8 cellular contexts compared by ENCODE assay signal in genomic region chr7:6938284-6938683, GRCh38.
A peak's percentile ranks its signal among the peaks of the same experiment; 100 is the strongest.
DNase-seq lines count a peak whose midpoint lies in the region; ATAC-seq and TF ChIP-seq lines count a peak whose summit lies in the region.
"Not testable (repeated sequence)": the region's sequence is repeated elsewhere in the genome, so short reads cannot be mapped to it uniquely, and the experiment has no call there.

No MANE protein-coding gene starts in this region.

- DNase-seq in CD14-positive monocyte (ENCODE audit: low spot score); GM13976 (ENCODE audit: low spot score); lower lobe of right lung: not testable (repeated sequence)
- DNase-seq in NCI-H146 (lab: John Stamatoyannopoulos, UW) (peak; percentile 3), erythroblast (lab: John Stamatoyannopoulos, UW) (peak; percentile 6 to 32)
- DNase-seq in activated naive CD8-positive, alpha-beta T cell treated with anti-CD3 and anti-CD28 coated beads, Interleukin-2, amount 10 ng/mL, durations not matched to agents 7 days and 5 days: peak; percentile 45
- peak; percentile 8 for DNase-seq in stimulated activated naive CD8-positive, alpha-beta T cell treated with anti-CD3 and anti-CD28 coated beads, Interleukin-15, Interleukin-2, amounts not matched to agents 100 U/mL and 50 U/mL, for 24 hours

- H3K27ac Mint-ChIP-seq in CD14-positive monocyte; activated naive CD8-positive, alpha-beta T cell treated with anti-CD3 and anti-CD28 coated beads, Interleukin-2, amount 10 ng/mL, durations not matched to agents 7 days and 5 days: not testable (repeated sequence)

- H3K9me2 ChIP-seq in SU-DHL-6 (replicated peaks; ENCODE audit: insufficient read depth, low read length): not testable (repeated sequence)

- H3F3A ChIP-seq in SU-DHL-6 (ENCODE audit: insufficient read depth): not testable (repeated sequence)

- H3K4me1 Mint-ChIP-seq in CD14-positive monocyte; activated naive CD8-positive, alpha-beta T cell treated with anti-CD3 and anti-CD28 coated beads, Interleukin-2, amount 10 ng/mL, durations not matched to agents 7 days and 5 days: not testable (repeated sequence)

- H3K9me3 Mint-ChIP-seq in CD14-positive monocyte; activated naive CD8-positive, alpha-beta T cell treated with anti-CD3 and anti-CD28 coated beads, Interleukin-2, amount 10 ng/mL, durations not matched to agents 7 days and 5 days: not testable (repeated sequence)

- not testable (repeated sequence) for ATAC-seq in activated naive CD8-positive, alpha-beta T cell treated with anti-CD3 and anti-CD28 coated beads, Interleukin-2, amount 10 ng/mL, durations not matched to agents 7 days and 5 days (ENCODE audit: low read depth); lower lobe of right lung; stimulated activated naive CD8-positive, alpha-beta T cell treated with anti-CD3 and anti-CD28 coated beads, Interleukin-15, Interleukin-2, amounts not matched to agents 100 U/mL and 50 U/mL, for 24 hours

- not testable (repeated sequence) for H3K36me3 Mint-ChIP-seq in CD14-positive monocyte; activated naive CD8-positive, alpha-beta T cell treated with anti-CD3 and anti-CD28 coated beads, Interleukin-2, amount 10 ng/mL, durations not matched to agents 7 days and 5 days

- H3K27me3 ChIP-seq in SU-DHL-6 (ENCODE audit: low read length); lower lobe of right lung (ENCODE audit: low read depth): not testable (repeated sequence)

- not testable (repeated sequence) for H3K9ac ChIP-seq in SU-DHL-6 (ENCODE audit: low read length)

- not testable (repeated sequence) for H3K36me3 ChIP-seq in SU-DHL-6 (ENCODE audit: low read length); lower lobe of right lung

- not testable (repeated sequence) for TF ChIP-seq POLR2A in erythroblast (IDR thresholded peaks at IDR 0.05; ENCODE audit: low read length)

- not testable (repeated sequence) for H4K20me1 ChIP-seq in SU-DHL-6 (ENCODE audit: low read depth, low read length)

- POLR2A ChIA-PET in activated naive CD8-positive, alpha-beta T cell treated with anti-CD3 and anti-CD28 coated beads, Interleukin-2, amount 10 ng/mL, durations not matched to agents 7 days and 5 days (lab: Charles Lee): not testable (repeated sequence)

- H3K4me3 ChIP-seq in SU-DHL-6 (ENCODE audit: insufficient read depth, low read length, poor library complexity, severe bottlenecking); lower lobe of right lung: not testable (repeated sequence)

- TF ChIP-seq CTCF in CD14-positive monocyte (IDR thresholded peaks at IDR 0.05): peak; percentile 42
- peak; percentile 34 for TF ChIP-seq CTCF in GM13976 (IDR thresholded peaks at IDR 0.05; ENCODE audit: borderline replicate concordance, control extremely low read depth, extremely low read depth, insufficient read depth, missing control alignments)
- TF ChIP-seq CTCF in SU-DHL-6 (IDR thresholded peaks at IDR 0.05; ENCODE audit: insufficient read depth, low read length, poor library complexity, severe bottlenecking): peak; percentile 29
- TF ChIP-seq CTCF in lower lobe of right lung (IDR thresholded peaks at IDR 0.05): peak; percentile 54

- not testable (repeated sequence) for H3K27me3 Mint-ChIP-seq in CD14-positive monocyte (ENCODE audit: low read depth in 3 of 3); activated naive CD8-positive, alpha-beta T cell treated with anti-CD3 and anti-CD28 coated beads, Interleukin-2, amount 10 ng/mL, durations not matched to agents 7 days and 5 days

- H3K4me3 Mint-ChIP-seq in CD14-positive monocyte; activated naive CD8-positive, alpha-beta T cell treated with anti-CD3 and anti-CD28 coated beads, Interleukin-2, amount 10 ng/mL, durations not matched to agents 7 days and 5 days: not testable (repeated sequence)

- H3K4me2 ChIP-seq in SU-DHL-6 (ENCODE audit: low read depth, low read length, poor library complexity, severe bottlenecking): not testable (repeated sequence)

- intact Hi-C loops in CD14-positive monocyte (cut with micrococcal nuclease); lower lobe of right lung (cut with DNase I): not testable (repeated sequence)

- not testable (repeated sequence) for H3K4me1 ChIP-seq in lower lobe of right lung

- in situ Hi-C loops in GM13976 (cut with MboI; ENCODE audit: low sequenced_read_pairs, unreplicated experiment): not testable (repeated sequence)

- H3K27ac ChIP-seq in SU-DHL-6 (ENCODE audit: low read depth, low read length); lower lobe of right lung: not testable (repeated sequence)

- not testable (repeated sequence) for H3K79me2 ChIP-seq in SU-DHL-6 (ENCODE audit: insufficient read depth, low read length)

- not testable (repeated sequence) for H2AFZ ChIP-seq in SU-DHL-6 (ENCODE audit: low read depth, low read length, severe bottlenecking)

- not testable (repeated sequence) for H3K9me3 ChIP-seq in SU-DHL-6 (ENCODE audit: insufficient read depth, low read length); lower lobe of right lung
